ENCODE assay signal across 8 cellular contexts in genomic region chr4:48269861-48270515, GRCh38. TPM values are rescaled to one million over a fixed set of nuclear protein-coding genes. Genes with fewer than 3 reads are reported as not detected.
DNase-seq lines count a peak whose midpoint lies in the region; ATAC-seq and TF ChIP-seq lines count a peak whose summit lies in the region.

No MANE protein-coding gene starts in this region.

- dilution Hi-C loops in IMR-90 (cut with HindIII; ENCODE audit: low sequenced_read_pairs, unreplicated experiment) = no loop called here

- no TSS peak for BruUV-seq in IMR-90 (replicated peaks; lab: Mats Ljungman, UMichigan)

- H2BK15ac ChIP-seq in IMR-90 (ENCODE audit: low read depth, low read length) = peak overlapping the region; percentile 36; the same call in 1 of the 3 replicates

- intact Hi-C loops in IMR-90 (cut with micrococcal nuclease) = loop anchor here (5.0 kb wide), 1 partner anchor 143 kb away; no protein-coding TSS in a partner anchor

- H2BK20ac ChIP-seq in IMR-90 (ENCODE audit: low read depth, low read length) = 0 out of 2 replicates have a peak overlapping the region, but pooled peaks have one; percentile 5

- CTCF ChIA-PET in IMR-90 (lab: Yijun Ruan, JAX) = no interaction called here

- H4K8ac ChIP-seq in IMR-90 (ENCODE audit: low read depth in 2 of 2, low read length in 2 of 2) = peak overlapping the region; percentile 22 to 73; a peak in 2 of 4 replicates

- H3K27me3 Mint-ChIP-seq in activated T-helper 17 cell treated with anti-CD3 and anti-CD28 coated beads, Interleukin-2, amount 50 U/mL, for 72 hours = no peaks in the 10 kb centered on the region
- peaks cover 57% of the 10 kb centered on the region for H3K27me3 Mint-ChIP-seq in nephron progenitor cell (ENCODE audit: low read depth, poor library complexity)
- H3K27me3 Mint-ChIP-seq in stimulated activated naive CD8-positive, alpha-beta T cell treated with anti-CD3 and anti-CD28 coated beads, Interleukin-15, amount 100 ng/mL, for 72 hours = no peaks in the 10 kb centered on the region

- no peak for TF ChIP-seq POLR2A in IMR-90 (IDR thresholded peaks at IDR 0.05; ENCODE audit: low read depth, low read length)

- H3K27ac Mint-ChIP-seq in activated T-helper 17 cell treated with anti-CD3 and anti-CD28 coated beads, Interleukin-2, amount 50 U/mL, for 72 hours = peak overlapping the region; percentile 80
- no peak overlapping the region for H3K27ac Mint-ChIP-seq in nephron progenitor cell
- H3K27ac Mint-ChIP-seq in stimulated activated naive CD8-positive, alpha-beta T cell treated with anti-CD3 and anti-CD28 coated beads, Interleukin-15, amount 100 ng/mL, for 72 hours = peak overlapping the region in 1 of 2 donors; percentile 76

- H2BK5ac ChIP-seq in IMR-90 (ENCODE audit: low read depth, low read length, poor library complexity, severe bottlenecking) = peak overlapping the region; percentile 13

- H3K36me3 ChIP-seq in IMR-90 (ENCODE audit: control insufficient read depth, insufficient read depth, low read length) = no peaks in the 10 kb centered on the region

- H4K5ac ChIP-seq in IMR-90 (ENCODE audit: low read depth, low read length) = peak overlapping the region; percentile 82

- POLR2A ChIA-PET in IMR-90 (lab: Charles Lee; ENCODE audit: unreplicated experiment) = no interaction called here

- no peaks in the 10 kb centered on the region for H3K27me3 ChIP-seq in IMR-90 (ENCODE audit: control insufficient read depth, insufficient read depth, low read length)

- 2% methylated on average over 10 of the region's 41 CpGs; no CpG with 5 or more reads in 1 of the 2 experiments for WGBS in IMR-90 (ENCODE audit: extremely low coverage in 2 of 2, insufficient read length in 1 of 2), 2 experiments

- H3K23ac ChIP-seq in IMR-90 (ENCODE audit: low read depth, low read length) = 0 out of 2 replicates have a peak overlapping the region, but pooled peaks have one; percentile 3

- peak overlapping the region; percentile 39; the same call in 1 of the 2 replicates for H2BK120ac ChIP-seq in IMR-90 (ENCODE audit: low read depth, low read length)

- H3K36me3 Mint-ChIP-seq in activated T-helper 17 cell treated with anti-CD3 and anti-CD28 coated beads, Interleukin-2, amount 50 U/mL, for 72 hours (ENCODE audit: low read depth) = no peaks in the 10 kb centered on the region
- H3K36me3 Mint-ChIP-seq in nephron progenitor cell (ENCODE audit: low read depth) = no peaks in the 10 kb centered on the region

- no peaks in the 10 kb centered on the region for H4K20me1 ChIP-seq in IMR-90 (ENCODE audit: insufficient read depth, low read length)

- no peaks in the 10 kb centered on the region for H3K79me1 ChIP-seq in IMR-90 (ENCODE audit: low read depth in 1 of 2, low read length in 2 of 2)

- in situ Hi-C loops in IMR-90 (cut with MboI; ENCODE audit: low sequenced_read_pairs) = no loop called here

- DNase-seq in DMS53 treated with DMSO at 0.1 percent for 48 hours (lab: John Stamatoyannopoulos, UW; ENCODE audit: unreplicated experiment) (peak; percentile 87), IMR-90 (peak; percentile 51), RPMI7951 (ENCODE audit: low read depth) (peak; percentile 89), fibroblast of pulmonary artery (ENCODE audit: low read depth) (peak; percentile 48), nephron progenitor cell (peak; percentile 96)
- peak; percentile 86 to 87 for DNase-seq in stimulated activated naive CD8-positive, alpha-beta T cell treated with anti-CD3 and anti-CD28 coated beads, Interleukin-15, amount 100 ng/mL, for 72 hours

- H3K18ac ChIP-seq in IMR-90 (ENCODE audit: low read depth, low read length) = peak overlapping the region; percentile 74

- H3K4me3 Mint-ChIP-seq in activated T-helper 17 cell treated with anti-CD3 and anti-CD28 coated beads, Interleukin-2, amount 50 U/mL, for 72 hours = peak overlapping the region; percentile 94
- H3K4me3 Mint-ChIP-seq in nephron progenitor cell = peak overlapping the region; percentile 91
- H3K4me3 Mint-ChIP-seq in stimulated activated naive CD8-positive, alpha-beta T cell treated with anti-CD3 and anti-CD28 coated beads, Interleukin-15, amount 100 ng/mL, for 72 hours = peak overlapping the region; percentile 90 to 98

- H3K9me3 Mint-ChIP-seq in activated T-helper 17 cell treated with anti-CD3 and anti-CD28 coated beads, Interleukin-2, amount 50 U/mL, for 72 hours = no peaks in the 10 kb centered on the region
- H3K9me3 Mint-ChIP-seq in nephron progenitor cell = peaks cover 26% of the 10 kb centered on the region
- H3K9me3 Mint-ChIP-seq in stimulated activated naive CD8-positive, alpha-beta T cell treated with anti-CD3 and anti-CD28 coated beads, Interleukin-15, amount 100 ng/mL, for 72 hours = no peaks in the 10 kb centered on the region

- H3K4me3 ChIP-seq in IMR-90 (ENCODE audit: insufficient read depth, low read depth, low read length) (peak overlapping the region; percentile 97), fibroblast of pulmonary artery (replicated peaks; ENCODE audit: low read depth, low read length) (peak overlapping the region; percentile 60)

- no peak overlapping the region for H3K56ac ChIP-seq in IMR-90 (ENCODE audit: extremely low read depth, insufficient read depth, low read length)

- peak overlapping the region; percentile 79 for H3K9ac ChIP-seq in IMR-90 (ENCODE audit: low read depth, low read length)

- peak overlapping the region; percentile 58 for H3K4ac ChIP-seq in IMR-90 (ENCODE audit: low read depth, low read length)

- H2AFZ ChIP-seq in IMR-90 (replicated peaks; ENCODE audit: low read length, poor library complexity) = peak overlapping the region; percentile 99

- H2AK9ac ChIP-seq in IMR-90 (replicated peaks; ENCODE audit: low read depth, low read length, poor library complexity) = peak overlapping the region; percentile 48

- TF ChIP-seq RAD21 in IMR-90 (IDR thresholded peaks at IDR 0.05; ENCODE audit: low read length) = no peak

- no peaks in the 10 kb centered on the region for H3K9me3 ChIP-seq in IMR-90 (ENCODE audit: control insufficient read depth, insufficient read depth, low read length)

- peak overlapping the region; percentile 65 for H3K27ac ChIP-seq in IMR-90 (ENCODE audit: insufficient read depth, low read length)

- H2AK5ac ChIP-seq in IMR-90 (ENCODE audit: low read depth, low read length) = no peak overlapping the region

- no peak for TF ChIP-seq CTCF in IMR-90 (conservative IDR thresholded peaks at IDR 0.05; ENCODE audit: low read depth, low read length)
- no peak for TF ChIP-seq CTCF in fibroblast of pulmonary artery (IDR thresholded peaks at IDR 0.05; ENCODE audit: low read length, missing control alignments)
- peak; percentile 17 for TF ChIP-seq CTCF in nephron progenitor cell (IDR thresholded peaks at IDR 0.05)

- H3K4me2 ChIP-seq in IMR-90 (ENCODE audit: low read depth, low read length) = peak overlapping the region; percentile 83

- no peak overlapping the region for H4K91ac ChIP-seq in IMR-90 (ENCODE audit: insufficient read depth, low read depth, low read length)

- peaks cover 14% of the 10 kb centered on the region for H3K4me1 Mint-ChIP-seq in activated T-helper 17 cell treated with anti-CD3 and anti-CD28 coated beads, Interleukin-2, amount 50 U/mL, for 72 hours
- peaks cover 3% of the 10 kb centered on the region for H3K4me1 Mint-ChIP-seq in nephron progenitor cell
- peaks cover 35% of the 10 kb centered on the region for H3K4me1 Mint-ChIP-seq in stimulated activated naive CD8-positive, alpha-beta T cell treated with anti-CD3 and anti-CD28 coated beads, Interleukin-15, amount 100 ng/mL, for 72 hours

- no peaks in the 10 kb centered on the region for H3K4me1 ChIP-seq in IMR-90 (ENCODE audit: control insufficient read depth, insufficient read depth, low read length)

- no peaks in the 10 kb centered on the region for H3K9me1 ChIP-seq in IMR-90 (ENCODE audit: insufficient read depth, low read length)

- 0 out of 2 replicates have a peak overlapping the region, but pooled peaks have one; percentile 39 for H3K14ac ChIP-seq in IMR-90 (replicated peaks; ENCODE audit: low read depth, low read length)

- ATAC-seq in GM21526 (IDR thresholded peaks at IDR 0.05; ENCODE audit: low FRiP score, unreplicated experiment) = peak; percentile 73
- peak; percentile 97 for ATAC-seq in IMR-90 (ENCODE audit: low read depth)
- peak; percentile 94 for ATAC-seq in activated T-helper 17 cell treated with anti-CD3 and anti-CD28 coated beads, Interleukin-2, amount 50 U/mL, for 72 hours (replicated peaks)
- peak; percentile 94 for ATAC-seq in stimulated activated naive CD8-positive, alpha-beta T cell treated with anti-CD3 and anti-CD28 coated beads, Interleukin-15, amount 100 ng/mL, for 72 hours

TF ChIP-seq in IMR-90, 13 proteins besides CTCF, POLR2A, EP300 and RAD21:
- TF ChIP-seq USF2 (IDR thresholded peaks at IDR 0.05; ENCODE audit: low read depth, low read length) (peak; percentile 27; the same call in 1 of the 2 replicates), NFE2L2 (IDR thresholded peaks at IDR 0.05; ENCODE audit: low read depth, low read length) (no peak)
TF ChIP-seq in IMR-90: peak in this region for 1.

RNA-seq across cellular contexts. Expression of gene TEC, which starts 0.3 kb away (rescaled TPM):
- 0.54 and 1.1 TPM in 2 replicates for total RNA-seq in IMR-90 (2012; rRNA removed)
- 0.16 and 0.39 TPM in 2 replicates for polyA plus RNA-seq in IMR-90 (2012; rRNA removed)
- 0.03 and 0.04 TPM in 2 replicates for polyA plus RNA-seq in IMR-90 (2012; cell fraction: cytosol; rRNA removed)
- 0.10 and 0.65 TPM in 2 replicates for polyA plus RNA-seq in IMR-90 (2012; cell fraction: nucleus; rRNA removed; ENCODE audit: low replicate concordance)
- total RNA-seq in RPMI7951 (2014; rRNA removed; shearing (Covaris generic)) = 3.6 and 3.8 TPM in 2 replicates
- total RNA-seq in activated T-helper 17 cell treated with anti-CD3 and anti-CD28 coated beads, Interleukin-2, amount 50 U/mL, for 72 hours = 1 to 10 TPM; 4.6 to 8.3 TPM

Comparison
In these comparisons a context has a peak if more than half of its experiments do, and no peak if none do; other contexts are left out.
1. Peak in every context shown above with its lines: DNase-seq, ATAC-seq, H3K4me3 ChIP-seq and H3K27ac ChIP-seq.